In genomic region chr16:70700101-70701020, GRCh38 we compare ENCODE assay signal across 10 cellular contexts. TPM values are rescaled to one million over a fixed set of nuclear protein-coding genes. Genes with fewer than 3 reads are reported as not detected.
DNase-seq lines count a peak whose midpoint lies in the region; ATAC-seq, FAIRE-seq and TF ChIP-seq lines count a peak whose summit lies in the region.
"Had no signal": no experiment of that assay in that cellular context is flagged by ENCODE, and none has a peak within 500 bp of the region (broad histone marks: within the 10 kb centered on the region; RNA-seq: fewer than 3 reads in every experiment).

No MANE protein-coding gene starts in this region.

- TF ChIP-seq POLR2A in prostate gland (IDR thresholded peaks at IDR 0.05) (no peak), H54 (IDR thresholded peaks at IDR 0.05; ENCODE audit: low read depth, low read length) (no peak)

- peak overlapping the region; percentile 17 for H3K9ac ChIP-seq in NT2/D1 (ENCODE audit: insufficient read length, low read depth)

- peak overlapping the region; percentile 70 to 93 for H3K27ac ChIP-seq in prostate gland
- H3K27ac ChIP-seq: SK-N-MC had no signal

- no peak for TF ChIP-seq CTCF in prostate gland (IDR thresholded peaks at IDR 0.05)

- WGBS in prostate gland: 55% methylated on average over 30 of the region's 30 CpGs

- H3K27me3 ChIP-seq in NT2/D1 (ENCODE audit: insufficient read depth, insufficient read length) (no peaks in the 10 kb centered on the region), prostate gland (replicated peaks; ENCODE audit: insufficient read depth) (no peaks in the 10 kb centered on the region)

- no peaks in the 10 kb centered on the region for H3K9me3 ChIP-seq in NT2/D1 (ENCODE audit: insufficient read depth, low read length)
- H3K9me3 ChIP-seq in prostate gland: no peaks in the 10 kb centered on the region

- FAIRE-seq in frontal cortex (lab: Jason Lieb, UNC) (no peak), H54 (lab: Jason Lieb, UNC) (no peak)

- H3K4me3 ChIP-seq in NT2/D1 (ENCODE audit: insufficient read length, low read depth): no peak overlapping the region
- no peak overlapping the region for H3K4me3 ChIP-seq in prostate gland
- H3K4me3 ChIP-seq: SK-N-MC had no signal

- intact Hi-C loops in prostate gland (cut with DNase I): no loop called here

- no peak for ATAC-seq in GM18867 (IDR thresholded peaks at IDR 0.05; ENCODE audit: unreplicated experiment)

- DNase-seq in D341Med (ENCODE audit: low spot score): peak; percentile 57
- DNase-seq in NT2/D1 (ENCODE audit: low read depth, low spot score): no peak
- peak; percentile 72 to 79 for DNase-seq in frontal cortex (ENCODE audit: low spot score in 2 of 2)
- DNase-seq in prostate gland (ENCODE audit: low spot score): peak; percentile 67
- DNase-seq in activated CD8-positive, alpha-beta memory T cell treated with anti-CD3 and anti-CD28 coated beads, Interleukin-2, amount 50 U/mL, for 48 hours: no peak
- DNase-seq in H54 (ENCODE audit: insufficient read length, low spot score): no peak
- DNase-seq in T1000 (lab: John Stamatoyannopoulos, UW): no peak
- DNase-seq: CD4-positive, alpha-beta T cell had no signal

- peaks cover 12% of the 10 kb centered on the region for H3K36me3 ChIP-seq in NT2/D1 (ENCODE audit: insufficient read depth, insufficient read length, low read length)
- no peaks in the 10 kb centered on the region for H3K36me3 ChIP-seq in prostate gland

- H3K4me1 ChIP-seq in NT2/D1 (ENCODE audit: insufficient read depth, insufficient read length) (peaks cover 72% of the 10 kb centered on the region), prostate gland (replicated peaks) (peaks cover 38% of the 10 kb centered on the region)

RNA-seq across cellular contexts. Expression of gene MTSS2, which starts 14.5 kb away (rescaled TPM):
- total RNA-seq in frontal cortex (25.7 TPM), prostate gland (10 to 100 TPM; 42.4 to 92.4 TPM)

RNA-seq across cellular contexts. Expression of gene IL34, which starts 54.0 kb away (rescaled TPM):
- total RNA-seq in frontal cortex: 1.6 TPM
- total RNA-seq in prostate gland: 10 to 100 TPM in 1 of 2 donors, 1 to 10 TPM in 1; 2.9 to 16.6 TPM

Comparison
In these comparisons a context has a peak if more than half of its experiments do, and no peak if none do; other contexts are left out.
1. DNase-seq: peak in D341Med (single experiment), frontal cortex (2 of 2) and prostate gland (single experiment); none in NT2/D1 (single experiment), activated CD8-positive, alpha-beta memory T cell treated with anti-CD3 and anti-CD28 coated beads, Interleukin-2, amount 50 U/mL, for 48 hours (single experiment), H54 (single experiment) and T1000 (single experiment).